ENCODE assay signal across 33 cellular contexts in genomic region chr2:30931841-30932407, GRCh38.
"Had no signal": no experiment of that assay in that cellular context is flagged by ENCODE, and none has a peak within 500 bp of the region (broad histone marks: within the 10 kb centered on the region; RNA-seq: fewer than 3 reads in every experiment).

No MANE protein-coding gene starts in this region.

- DNase-seq: activated CD4-positive, alpha-beta memory T cell treated with anti-CD3 and anti-CD28 coated beads, Interleukin-2, amount 10 ng/mL, durations not matched to agents 7 days and 5 days; activated CD4-positive, alpha-beta T cell treated with anti-CD3 and anti-CD28 coated beads for 1 hour; activated CD4-positive, alpha-beta T cell treated with anti-CD3 and anti-CD28 coated beads for 4 hours; activated CD4-positive, alpha-beta T cell treated with anti-CD3 and anti-CD28 coated beads, Interleukin-2, amount 10 ng/mL, durations not matched to agents 7 days and 5 days; activated CD4-positive, alpha-beta T cell treated with anti-CD3 and anti-CD28 coated beads, Interleukin-2, amount 50 U/mL, for 4 hours; activated CD8-positive, alpha-beta memory T cell treated with anti-CD3 and anti-CD28 coated beads, Interleukin-2, amount 50 U/mL, for 48 hours; activated gamma-delta T cell; activated naive CD4-positive, alpha-beta T cell; activated naive CD4-positive, alpha-beta T cell treated with anti-CD3 and anti-CD28 coated beads, Interleukin-2, amount 10 ng/mL, durations not matched to agents 7 days and 5 days; activated naive CD8-positive, alpha-beta T cell treated with anti-CD3 and anti-CD28 coated beads, Interleukin-2, amount 10 ng/mL, durations not matched to agents 7 days and 5 days; activated T-cell treated with anti-CD3 and anti-CD28 coated beads for 4 hours; activated T-cell treated with anti-CD3 and anti-CD28 coated beads, Interleukin-2, amount 50 U/mL, for 24 hours; activated T-cell treated with anti-CD3 and anti-CD28 coated beads, Interleukin-2, amount 50 U/mL, for 72 hours; central memory CD4-positive, alpha-beta T cell; cerebellar nuclear complex; dorsolateral prefrontal cortex; effector memory CD4-positive, alpha-beta T cell; endodermal cell; foreskin keratinocyte; gastrocnemius medialis; glutamatergic neuron; heart left ventricle; T-helper 2 cell had no signal

- H3K27me3 ChIP-seq: ascending aorta, breast epithelium, cardiac muscle cell, dorsolateral prefrontal cortex, esophagus muscularis mucosa, foreskin keratinocyte, gastrocnemius medialis, heart left ventricle had no signal

- ATAC-seq: foreskin keratinocyte, gastrocnemius medialis, heart left ventricle, WTC11 had no signal

- H3K36me3 ChIP-seq: ascending aorta, breast epithelium, cardiac muscle cell, esophagus muscularis mucosa, gastrocnemius medialis, heart left ventricle had no signal

- H3K27me3 Mint-ChIP-seq: activated CD4-positive, alpha-beta memory T cell treated with anti-CD3 and anti-CD28 coated beads, Interleukin-2, amount 10 ng/mL, durations not matched to agents 7 days and 5 days; activated CD4-positive, alpha-beta T cell treated with anti-CD3 and anti-CD28 coated beads, Interleukin-2, amount 10 ng/mL, durations not matched to agents 7 days and 5 days; activated naive CD4-positive, alpha-beta T cell treated with anti-CD3 and anti-CD28 coated beads, Interleukin-2, amount 10 ng/mL, durations not matched to agents 7 days and 5 days; activated naive CD8-positive, alpha-beta T cell treated with anti-CD3 and anti-CD28 coated beads, Interleukin-2, amount 10 ng/mL, durations not matched to agents 7 days and 5 days; activated T-cell treated with anti-CD3 and anti-CD28 coated beads, Interleukin-2, amount 50 U/mL, for 24 hours; dendritic cell treated with granulocyte-macrophage colony-stimulating factor and Interleukin-4, amounts not matched to agents 40 ng/mL and 50 ng/mL, for 4 days had no signal

- H3K27ac ChIP-seq: ascending aorta, breast epithelium, cardiac muscle cell, coronary artery, esophagus muscularis mucosa, foreskin keratinocyte, gastrocnemius medialis, heart left ventricle, VCaP had no signal

- H3K4me1 ChIP-seq: ascending aorta, breast epithelium, esophagus muscularis mucosa, foreskin keratinocyte, gastrocnemius medialis, heart left ventricle had no signal

- H3K4me1 Mint-ChIP-seq: activated CD4-positive, alpha-beta memory T cell treated with anti-CD3 and anti-CD28 coated beads, Interleukin-2, amount 10 ng/mL, durations not matched to agents 7 days and 5 days; activated CD4-positive, alpha-beta T cell treated with anti-CD3 and anti-CD28 coated beads, Interleukin-2, amount 10 ng/mL, durations not matched to agents 7 days and 5 days; activated naive CD4-positive, alpha-beta T cell treated with anti-CD3 and anti-CD28 coated beads, Interleukin-2, amount 10 ng/mL, durations not matched to agents 7 days and 5 days; brain had no signal

- H3K9me3 ChIP-seq: ascending aorta, breast epithelium, esophagus muscularis mucosa, gastrocnemius medialis, heart left ventricle had no signal

- H3K4me3 Mint-ChIP-seq: activated CD4-positive, alpha-beta memory T cell treated with anti-CD3 and anti-CD28 coated beads, Interleukin-2, amount 10 ng/mL, durations not matched to agents 7 days and 5 days; activated CD4-positive, alpha-beta T cell treated with anti-CD3 and anti-CD28 coated beads, Interleukin-2, amount 10 ng/mL, durations not matched to agents 7 days and 5 days; activated naive CD4-positive, alpha-beta T cell treated with anti-CD3 and anti-CD28 coated beads, Interleukin-2, amount 10 ng/mL, durations not matched to agents 7 days and 5 days; activated naive CD8-positive, alpha-beta T cell treated with anti-CD3 and anti-CD28 coated beads, Interleukin-2, amount 10 ng/mL, durations not matched to agents 7 days and 5 days; activated T-cell treated with anti-CD3 and anti-CD28 coated beads, Interleukin-2, amount 50 U/mL, for 24 hours; activated T-cell treated with anti-CD3 and anti-CD28 coated beads, Interleukin-2, amount 50 U/mL, for 72 hours; brain; dendritic cell treated with granulocyte-macrophage colony-stimulating factor and Interleukin-4, amounts not matched to agents 40 ng/mL and 50 ng/mL, for 4 days; endodermal cell; WTC11 had no signal

- H3K4me3 ChIP-seq: ascending aorta, breast epithelium, cardiac muscle cell, coronary artery, dorsolateral prefrontal cortex, esophagus muscularis mucosa, gastrocnemius medialis, heart left ventricle had no signal

- H3K36me3 Mint-ChIP-seq: activated naive CD4-positive, alpha-beta T cell treated with anti-CD3 and anti-CD28 coated beads, Interleukin-2, amount 10 ng/mL, durations not matched to agents 7 days and 5 days; activated naive CD4-positive, alpha-beta T cell treated with anti-CD3 and anti-CD28 coated beads, Interleukin-2, amount 50 U/mL, for 72 hours; activated naive CD8-positive, alpha-beta T cell treated with anti-CD3 and anti-CD28 coated beads, Interleukin-2, amount 10 ng/mL, durations not matched to agents 7 days and 5 days; brain; WTC11 had no signal

- H3K9me3 Mint-ChIP-seq: activated CD4-positive, alpha-beta memory T cell treated with anti-CD3 and anti-CD28 coated beads, Interleukin-2, amount 10 ng/mL, durations not matched to agents 7 days and 5 days; activated CD4-positive, alpha-beta T cell treated with anti-CD3 and anti-CD28 coated beads, Interleukin-2, amount 10 ng/mL, durations not matched to agents 7 days and 5 days; activated naive CD4-positive, alpha-beta T cell treated with anti-CD3 and anti-CD28 coated beads, Interleukin-2, amount 10 ng/mL, durations not matched to agents 7 days and 5 days; activated naive CD4-positive, alpha-beta T cell treated with anti-CD3 and anti-CD28 coated beads, Interleukin-2, amount 50 U/mL, for 72 hours; activated naive CD8-positive, alpha-beta T cell treated with anti-CD3 and anti-CD28 coated beads, Interleukin-2, amount 10 ng/mL, durations not matched to agents 7 days and 5 days; activated T-cell treated with anti-CD3 and anti-CD28 coated beads, Interleukin-2, amount 50 U/mL, for 24 hours; activated T-cell treated with anti-CD3 and anti-CD28 coated beads, Interleukin-2, amount 50 U/mL, for 72 hours; brain; dendritic cell treated with granulocyte-macrophage colony-stimulating factor and Interleukin-4, amounts not matched to agents 40 ng/mL and 50 ng/mL, for 4 days; endodermal cell; WTC11 had no signal

- H3K27ac Mint-ChIP-seq: activated CD4-positive, alpha-beta memory T cell treated with anti-CD3 and anti-CD28 coated beads, Interleukin-2, amount 10 ng/mL, durations not matched to agents 7 days and 5 days; activated CD4-positive, alpha-beta T cell treated with anti-CD3 and anti-CD28 coated beads, Interleukin-2, amount 10 ng/mL, durations not matched to agents 7 days and 5 days; activated naive CD4-positive, alpha-beta T cell treated with anti-CD3 and anti-CD28 coated beads, Interleukin-2, amount 10 ng/mL, durations not matched to agents 7 days and 5 days; activated naive CD4-positive, alpha-beta T cell treated with anti-CD3 and anti-CD28 coated beads, Interleukin-2, amount 50 U/mL, for 72 hours; activated naive CD8-positive, alpha-beta T cell treated with anti-CD3 and anti-CD28 coated beads, Interleukin-2, amount 10 ng/mL, durations not matched to agents 7 days and 5 days; activated T-cell treated with anti-CD3 and anti-CD28 coated beads, Interleukin-2, amount 50 U/mL, for 24 hours; activated T-cell treated with anti-CD3 and anti-CD28 coated beads, Interleukin-2, amount 50 U/mL, for 72 hours; dendritic cell treated with granulocyte-macrophage colony-stimulating factor and Interleukin-4, amounts not matched to agents 40 ng/mL and 50 ng/mL, for 4 days; endodermal cell; WTC11 had no signal
